30 cellular contexts compared by ENCODE assay signal in genomic region chr15:38795471-38796245, GRCh38.
DNase-seq lines count a peak whose midpoint lies in the region; ATAC-seq and TF ChIP-seq lines count a peak whose summit lies in the region.
"Had no signal": no experiment of that assay in that cellular context is flagged by ENCODE, and none has a peak within 500 bp of the region (broad histone marks: within the 10 kb centered on the region; RNA-seq: fewer than 3 reads in every experiment).

No MANE protein-coding gene starts in this region.

- ATAC-seq in GM19455 (IDR thresholded peaks at IDR 0.05; ENCODE audit: unreplicated experiment) (no peak), HG03045 (IDR thresholded peaks at IDR 0.05; ENCODE audit: unreplicated experiment) (no peak)
- ATAC-seq: A549; GM23338; left colon; stimulated activated naive CD8-positive, alpha-beta T cell treated with anti-CD3 and anti-CD28 coated beads, Interleukin-15, amount 100 ng/mL, for 72 hours; T-cell had no signal

- DNase-seq in AG10803 (ENCODE audit: low read depth) (peak; percentile 56), NCI-H226 (peak; percentile 12), dedifferentiated amniotic fluid mesenchymal stem cell (ENCODE audit: extremely low spot score) (peak; percentile 79), mucosa of gallbladder (ENCODE audit: low spot score) (peak; percentile 12), NCI-H69 (lab: John Stamatoyannopoulos, UW) (no peak)
- no peak for DNase-seq in stimulated activated CD4-positive, alpha-beta T cell treated with anti-CD3 and anti-CD28 coated beads, Interleukin-4, amount 100 ng/mL, for 1 hour
- DNase-seq: activated CD4-positive, alpha-beta T cell treated with anti-CD3 and anti-CD28 coated beads for 48 hours; activated CD8-positive, alpha-beta memory T cell treated with anti-CD3 and anti-CD28 coated beads for 24 hours; activated effector memory CD4-positive, alpha-beta T cell treated with anti-CD3 and anti-CD28 coated beads, Interleukin-2, amount 50 U/mL, for 16 hours; activated naive CD8-positive, alpha-beta T cell treated with anti-CD3 and anti-CD28 coated beads, Interleukin-2, amount 10 ng/mL, durations not matched to agents 7 days and 5 days; activated T-cell treated with anti-CD3 and anti-CD28 coated beads for 4 hours; BE2C; cerebellar nuclear complex; dorsolateral prefrontal cortex; esophagus squamous epithelium; hypothalamus; left colon; NCI-H1694; NCI-H774; small intestine; stimulated activated CD4-positive, alpha-beta T cell treated with anti-CD3 and anti-CD28 coated beads, Interleukin-1b, Interleukin-23, amount 100 ng/mL, for 48 hours; stimulated activated CD8-positive, alpha-beta memory T cell treated with anti-CD3 and anti-CD28 coated beads, Interleukin-4, amount 100 ng/mL, for 48 hours; stimulated activated naive CD8-positive, alpha-beta T cell treated with anti-CD3 and anti-CD28 coated beads, Interleukin-15, amount 100 ng/mL, for 72 hours; T-cell; uterus; WERI-Rb-1 had no signal

- no peak overlapping the region for H3K4me3 ChIP-seq in AG10803 (ENCODE audit: low read length)
- H3K4me3 ChIP-seq: A549, dorsolateral prefrontal cortex, esophagus squamous epithelium, GM23338, uterus had no signal

- TF ChIP-seq CTCF in AG10803 (conservative IDR thresholded peaks at IDR 0.05; ENCODE audit: low read length): no peak

Comparison
In these comparisons a context has a peak if more than half of its experiments do, and no peak if none do; other contexts are left out.
1. DNase-seq: peak in AG10803 (single experiment), NCI-H226 (single experiment), dedifferentiated amniotic fluid mesenchymal stem cell (single experiment) and mucosa of gallbladder (single experiment); none in NCI-H69 (single experiment) and stimulated activated CD4-positive, alpha-beta T cell treated with anti-CD3 and anti-CD28 coated beads, Interleukin-4, amount 100 ng/mL, for 1 hour (single experiment).